9 cellular contexts compared by ENCODE assay signal in genomic region chr1:8874230-8875201, GRCh38. TPM values are rescaled to one million over a fixed set of nuclear protein-coding genes. Genes with fewer than 3 reads are reported as not detected.
DNase-seq lines count a peak whose midpoint lies in the region; ATAC-seq, FAIRE-seq and TF ChIP-seq lines count a peak whose summit lies in the region.
"Had no signal": no experiment of that assay in that cellular context is flagged by ENCODE, and none has a peak within 500 bp of the region (broad histone marks: within the 10 kb centered on the region; RNA-seq: fewer than 3 reads in every experiment).

No MANE protein-coding gene starts in this region.

- H3K4me3 Mint-ChIP-seq in CD4-positive, CD25-positive, alpha-beta regulatory T cell, result peak overlapping the region; percentile 94 to 99 (median 98)
- H3K4me3 Mint-ChIP-seq in chondrocyte (ENCODE audit: unreplicated experiment), result peak overlapping the region; percentile 81
- H3K4me3 Mint-ChIP-seq in natural killer cell, result peak overlapping the region; percentile 75

- peaks cover 56% of the 10 kb centered on the region for H3K4me1 ChIP-seq in CD4-positive, CD25-positive, alpha-beta regulatory T cell (ENCODE audit: control insufficient read depth, insufficient read depth, low read length, poor library complexity, severe bottlenecking)
- H3K4me1 ChIP-seq in pancreas, result peaks cover 7 to 49% (median 30%) of the 10 kb centered on the region in 3 donors

- H3K36me3 Mint-ChIP-seq in CD4-positive, CD25-positive, alpha-beta regulatory T cell, result peaks cover 39% of the 10 kb centered on the region
- H3K36me3 Mint-ChIP-seq in chondrocyte (ENCODE audit: low read depth), result peaks cover 45% of the 10 kb centered on the region
- no peaks in the 10 kb centered on the region for H3K36me3 Mint-ChIP-seq in natural killer cell

- in situ Hi-C loops in KBM-7 (cut with MboI; ENCODE audit: low pct_unique_long_range_greater_than_20kb, low sequenced_read_pairs), result no loop called here

- no peak for ATAC-seq in CD4-positive, CD25-positive, alpha-beta regulatory T cell (ENCODE audit: low read depth in 2 of 2)
- ATAC-seq in natural killer cell (no peak), pancreas (no peak)

- DNase-seq in CD4-positive, CD25-positive, alpha-beta regulatory T cell, result no peak
- peak; percentile 54 for DNase-seq in M059J (ENCODE audit: low read depth)
- no peak for DNase-seq in chondrocyte (ENCODE audit: low spot score)
- DNase-seq in natural killer cell, result no peak
- no peak for DNase-seq in stimulated activated CD4-positive, alpha-beta T cell treated with anti-CD3 and anti-CD28 coated beads, Interleukin-15, amount 100 ng/mL, for 24 hours
- no peak for DNase-seq in midbrain (lab: John Stamatoyannopoulos, UW)
- DNase-seq in KBM-7, result no peak
- no peak for DNase-seq in pancreas
- DNase-seq: NCI-H2029 treated with DMSO at 0.1 percent for 48 hours had no signal

- H3K4me3 ChIP-seq in CD4-positive, CD25-positive, alpha-beta regulatory T cell (ENCODE audit: low read depth, low read length), result peak overlapping the region; percentile 82
- no peak overlapping the region for H3K4me3 ChIP-seq in pancreas

- H3K9me3 ChIP-seq in CD4-positive, CD25-positive, alpha-beta regulatory T cell (ENCODE audit: control insufficient read depth in 2 of 2, low read length in 2 of 2), result no peaks in the 10 kb centered on the region
- no peaks in the 10 kb centered on the region for H3K9me3 ChIP-seq in pancreas

- WGBS in pancreas, 2 donors, result 92 to 93% methylated on average over 15 of the region's 15 CpGs

- H3K27me3 Mint-ChIP-seq in CD4-positive, CD25-positive, alpha-beta regulatory T cell, result no peaks in the 10 kb centered on the region
- H3K27me3 Mint-ChIP-seq in chondrocyte (ENCODE audit: low read depth) (no peaks in the 10 kb centered on the region), natural killer cell (ENCODE audit: low read depth in 2 of 2) (no peaks in the 10 kb centered on the region)

- H3K36me3 ChIP-seq in CD4-positive, CD25-positive, alpha-beta regulatory T cell (ENCODE audit: control insufficient read depth, insufficient read depth, low read length), result peaks cover 60% of the 10 kb centered on the region
- H3K36me3 ChIP-seq in pancreas, result peaks cover 0 to 31% (median 30%) of the 10 kb centered on the region in 3 donors

- H3K27ac Mint-ChIP-seq in CD4-positive, CD25-positive, alpha-beta regulatory T cell, result peak overlapping the region in 2 of 3 donors; percentile 85 to 98
- H3K27ac Mint-ChIP-seq in chondrocyte (ENCODE audit: unreplicated experiment) (peak overlapping the region; percentile 98), natural killer cell (peak overlapping the region; percentile 95 to 96)

- TF ChIP-seq CTCF in chondrocyte (IDR thresholded peaks at IDR 0.05) (no peak), natural killer cell (IDR thresholded peaks at IDR 0.05) (no peak), pancreas (IDR thresholded peaks at IDR 0.05) (no peak)

- H3K9me3 Mint-ChIP-seq in CD4-positive, CD25-positive, alpha-beta regulatory T cell, result peaks cover 0 to 1% (median 0%) of the 10 kb centered on the region in 7 donors
- no peaks in the 10 kb centered on the region for H3K9me3 Mint-ChIP-seq in chondrocyte (ENCODE audit: low read depth)
- H3K9me3 Mint-ChIP-seq in natural killer cell, result no peaks in the 10 kb centered on the region

- peaks cover 23 to 73% (median 54%) of the 10 kb centered on the region in 4 donors for H3K4me1 Mint-ChIP-seq in CD4-positive, CD25-positive, alpha-beta regulatory T cell
- H3K4me1 Mint-ChIP-seq in chondrocyte (ENCODE audit: low read depth), result peaks cover 74% of the 10 kb centered on the region
- H3K4me1 Mint-ChIP-seq in natural killer cell, result peaks cover 56 to 67% of the 10 kb centered on the region in 2 donors

- peak overlapping the region; percentile 98 for H3K27ac ChIP-seq in CD4-positive, CD25-positive, alpha-beta regulatory T cell (ENCODE audit: insufficient read depth, low read length, poor library complexity, severe bottlenecking)
- peak overlapping the region in 2 of 4 donors; percentile 52 to 99 for H3K27ac ChIP-seq in pancreas

- no peaks in the 10 kb centered on the region for H3K27me3 ChIP-seq in CD4-positive, CD25-positive, alpha-beta regulatory T cell (ENCODE audit: control insufficient read depth, insufficient read depth, low read length)
- H3K27me3 ChIP-seq in pancreas, result no peaks in the 10 kb centered on the region

- no peak for FAIRE-seq in pancreas (lab: Jason Lieb, UNC)

- intact Hi-C loops in natural killer cell (cut with micrococcal nuclease) (loop anchor here (5.0 to 10.0 kb wide), 2 partner anchors 57 to 1040 kb away; partner anchors contain the start of genes CTNNBIP1 and RERE), pancreas (cut with DNase I) (no loop called here)

RNA-seq across cellular contexts. Expression of gene ENO1, which starts 4.0 kb away (rescaled TPM):
- 353 TPM for total RNA-seq in CD4-positive, CD25-positive, alpha-beta regulatory T cell
- 1,000 to 10,000 TPM in 3 of 4 donors, 100 to 1,000 TPM in 1; 913 to 1,094 (median 1,059) TPM for polyA plus RNA-seq in CD4-positive, CD25-positive, alpha-beta regulatory T cell
- 3,081 and 3,852 TPM in 2 replicates for total RNA-seq in M059J (2014; rRNA removed; shearing (Covaris generic))
- total RNA-seq in chondrocyte (955 to 1,165 TPM (median 1,154 TPM) in 3 replicates), natural killer cell (100 to 1,000 TPM; 254 to 299 (median 266) TPM), pancreas (100 to 1,000 TPM in 4 of 6 donors, 10 to 100 TPM in 2; 69.9 to 299 (median 166) TPM)
- 100 to 1,000 TPM in 1 of 2 donors, 10 to 100 TPM in 1; 99.2 to 180 TPM for polyA plus RNA-seq in pancreas

RNA-seq across cellular contexts. Expression of gene RERE, which starts 57.1 kb away (rescaled TPM):
- total RNA-seq in CD4-positive, CD25-positive, alpha-beta regulatory T cell, result 127 TPM
- 1 to 10 TPM; 3.1 to 5.8 (median 4.9) TPM for polyA plus RNA-seq in CD4-positive, CD25-positive, alpha-beta regulatory T cell
- 4.7 and 13.1 TPM in 2 replicates for total RNA-seq in M059J (2014; rRNA removed; shearing (Covaris generic))
- total RNA-seq in chondrocyte (64.9 to 83.8 TPM (median 65.8 TPM) in 3 replicates), natural killer cell (10 to 100 TPM; 67.7 to 76.0 (median 73.0) TPM), pancreas (10 to 100 TPM; 47.8 to 76.7 (median 53.4) TPM)
- 10 to 100 TPM; 27.0 to 40.6 TPM for polyA plus RNA-seq in pancreas
